14 cellular contexts compared by ENCODE assay signal in genomic region chr15:98422086-98422478, GRCh38.
DNase-seq lines count a peak whose midpoint lies in the region; ATAC-seq and TF ChIP-seq lines count a peak whose summit lies in the region.
"Had no signal": no experiment of that assay in that cellular context is flagged by ENCODE, and none has a peak within 500 bp of the region (broad histone marks: within the 10 kb centered on the region; RNA-seq: fewer than 3 reads in every experiment).

No MANE protein-coding gene starts in this region.

- H3K4me1 Mint-ChIP-seq in endodermal cell = no peaks in the 10 kb centered on the region

- no peak overlapping the region for H3K27ac Mint-ChIP-seq in endodermal cell
- H3K27ac Mint-ChIP-seq in activated naive CD4-positive, alpha-beta T cell treated with anti-CD3 and anti-CD28 coated beads, Interleukin-2, amount 50 U/mL, for 72 hours = no peak overlapping the region
- H3K27ac Mint-ChIP-seq: natural killer cell had no signal

- H3K9me3 ChIP-seq in HUES48 (ENCODE audit: control insufficient read depth, insufficient read depth, low read length) = no peaks in the 10 kb centered on the region
- H3K9me3 ChIP-seq in endodermal cell (ENCODE audit: control insufficient read depth, low read length) = no peaks in the 10 kb centered on the region
- no peaks in the 10 kb centered on the region for H3K9me3 ChIP-seq in parathyroid adenoma (ENCODE audit: control insufficient read depth, low read length)
- H3K9me3 ChIP-seq: body of pancreas, gastroesophageal sphincter, left lung had no signal

- peaks cover 71% of the 10 kb centered on the region for H3K27me3 Mint-ChIP-seq in endodermal cell (ENCODE audit: insufficient read depth)

- WGBS in endodermal cell (ENCODE audit: insufficient coverage in 1 of 2, insufficient read length in 1 of 2), 2 experiments = 26 to 57% methylated on average over 3 to 15 of the region's 15 CpGs

- no peaks in the 10 kb centered on the region for H3K9me3 Mint-ChIP-seq in endodermal cell
- H3K9me3 Mint-ChIP-seq in activated naive CD4-positive, alpha-beta T cell treated with anti-CD3 and anti-CD28 coated beads, Interleukin-2, amount 50 U/mL, for 72 hours = no peaks in the 10 kb centered on the region
- H3K9me3 Mint-ChIP-seq: natural killer cell had no signal

- TF ChIP-seq CTCF in endodermal cell (conservative IDR thresholded peaks at IDR 0.05) (no peak), parathyroid adenoma (IDR thresholded peaks at IDR 0.05) (no peak)

- H3K9ac ChIP-seq in HUES48 (ENCODE audit: low read depth, low read length) = no peak overlapping the region
- H3K9ac ChIP-seq in endodermal cell (ENCODE audit: extremely low read depth, low read length, poor library complexity, severe bottlenecking) = no peak overlapping the region
- no peak overlapping the region for H3K9ac ChIP-seq in parathyroid adenoma

- no peaks in the 10 kb centered on the region for H3K79me2 ChIP-seq in parathyroid adenoma

- DNase-seq in endodermal cell (no peak), OCI-M1 (lab: John Stamatoyannopoulos, UW) (no peak)
- no peak for DNase-seq in activated naive CD4-positive, alpha-beta T cell treated with anti-CD3 and anti-CD28 coated beads, Interleukin-2, amount 50 U/mL, for 72 hours (ENCODE audit: low spot score in 2 of 2)
- DNase-seq: GF-D8, NCI-H1092 had no signal

- no peak overlapping the region for H3K27ac ChIP-seq in HUES48 (ENCODE audit: low read depth, low read length)
- no peak overlapping the region for H3K27ac ChIP-seq in endodermal cell (ENCODE audit: low read depth, low read length)
- no peak overlapping the region for H3K27ac ChIP-seq in parathyroid adenoma
- H3K27ac ChIP-seq: body of pancreas, left lung, skin epidermis had no signal

- no peak overlapping the region for H3K4me2 ChIP-seq in parathyroid adenoma (ENCODE audit: low read length)

- peaks cover 3% of the 10 kb centered on the region; the same call in 1 of the 2 replicates for H3K4me1 ChIP-seq in HUES48 (ENCODE audit: control insufficient read depth, insufficient read depth, low read length)
- H3K4me1 ChIP-seq in endodermal cell (ENCODE audit: control insufficient read depth, insufficient read depth, low read length) = no peaks in the 10 kb centered on the region
- no peaks in the 10 kb centered on the region for H3K4me1 ChIP-seq in parathyroid adenoma

- H2AFZ ChIP-seq in parathyroid adenoma = peak overlapping the region; percentile 3

- no peaks in the 10 kb centered on the region for H3K36me3 Mint-ChIP-seq in endodermal cell (ENCODE audit: low read depth)
- H3K36me3 Mint-ChIP-seq in activated naive CD4-positive, alpha-beta T cell treated with anti-CD3 and anti-CD28 coated beads, Interleukin-2, amount 50 U/mL, for 72 hours = no peaks in the 10 kb centered on the region
- H3K36me3 Mint-ChIP-seq: natural killer cell had no signal

- peak overlapping the region; percentile 24 for H3K4me3 Mint-ChIP-seq in endodermal cell

- H3K36me3 ChIP-seq in HUES48 (ENCODE audit: control insufficient read depth, insufficient read depth, low read length) (no peaks in the 10 kb centered on the region), endodermal cell (ENCODE audit: control insufficient read depth, insufficient read depth, low read length) (no peaks in the 10 kb centered on the region), parathyroid adenoma (ENCODE audit: control insufficient read depth, insufficient read depth, low read length) (no peaks in the 10 kb centered on the region)
- H3K36me3 ChIP-seq: gastroesophageal sphincter, left lung had no signal

- peak; percentile 9 for ATAC-seq in GM19372 (IDR thresholded peaks at IDR 0.05; ENCODE audit: low read depth, unreplicated experiment)
- ATAC-seq in activated naive CD4-positive, alpha-beta T cell treated with anti-CD3 and anti-CD28 coated beads, Interleukin-2, amount 50 U/mL, for 72 hours = no peak
- no peak for ATAC-seq in GM21723 (IDR thresholded peaks at IDR 0.05; ENCODE audit: unreplicated experiment)

- H3K4me3 ChIP-seq in HUES48 (ENCODE audit: low read depth, low read length) = peak overlapping the region; percentile 59
- H3K4me3 ChIP-seq in endodermal cell (ENCODE audit: low read length) = peak overlapping the region; percentile 64
- H3K4me3 ChIP-seq in parathyroid adenoma (ENCODE audit: low read depth, low read length) = no peak overlapping the region
- H3K4me3 ChIP-seq: body of pancreas had no signal

- H3K27me3 ChIP-seq in HUES48 (ENCODE audit: control insufficient read depth, insufficient read depth, low read length) (peaks cover 47% of the 10 kb centered on the region), endodermal cell (ENCODE audit: control insufficient read depth, insufficient read depth, low read length, poor library complexity, severe bottlenecking) (peaks cover 66% of the 10 kb centered on the region), parathyroid adenoma (ENCODE audit: control insufficient read depth, insufficient read depth, low read length) (peaks cover 6% of the 10 kb centered on the region)
